In the genomic region with DNA sequence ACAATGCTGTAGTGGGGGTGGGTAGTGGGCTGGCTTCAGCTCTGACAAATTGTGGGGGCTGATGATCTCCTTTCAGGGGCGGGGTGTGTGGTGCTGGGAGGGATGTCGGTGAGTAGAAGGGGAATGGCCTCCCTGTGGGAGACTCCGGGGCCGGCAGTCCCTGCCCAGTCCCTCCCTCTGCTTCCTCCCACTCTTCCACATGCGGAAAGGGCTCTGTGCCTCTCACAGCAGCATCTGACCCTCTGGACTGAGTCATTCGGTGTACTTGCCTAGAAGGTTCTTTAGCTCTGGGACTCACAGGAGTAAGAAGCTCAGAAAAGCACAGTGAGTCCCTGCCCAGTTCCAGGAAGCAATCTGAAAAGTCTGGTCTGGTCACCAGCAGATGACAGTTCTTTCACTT, we compare ENCODE assay signal across 10 cellular contexts. TPM values are rescaled to one million over a fixed set of nuclear protein-coding genes. Genes with fewer than 3 reads are reported as not detected.
DNase-seq lines count a peak whose midpoint lies in the region; ATAC-seq and TF ChIP-seq lines count a peak whose summit lies in the region.
"Had no signal": no experiment of that assay in that cellular context is flagged by ENCODE, and none has a peak within 500 bp of the region (broad histone marks: within the 10 kb centered on the region; RNA-seq: fewer than 3 reads in every experiment).

No MANE protein-coding gene starts in this region.

- no peak for DNase-seq in T-helper 2 cell treated with Interferon-gamma antibody and Interleukin-4, amounts not matched to agents 5 μg/mL and 100 μg/mL, for 36 hours (ENCODE audit: low spot score)
- no peak for DNase-seq in T-helper 2 cell
- DNase-seq in coronary artery (ENCODE audit: low spot score) = peak; percentile 85
- peak; percentile 67 to 90 for DNase-seq in lung microvascular endothelial cell (ENCODE audit: low read depth in 2 of 2)
- peak; percentile 25 to 76 for DNase-seq in upper lobe of left lung
- DNase-seq in NCI-H146 (lab: John Stamatoyannopoulos, UW) = no peak
- DNase-seq: central memory CD4-positive, alpha-beta T cell had no signal

- H3K36me3 ChIP-seq in upper lobe of left lung = no peaks in the 10 kb centered on the region

- peaks cover 0 to 4% (median under 1%) of the 10 kb centered on the region in 4 donors for H3K9me3 ChIP-seq in upper lobe of left lung

- H3K4me1 Mint-ChIP-seq in T-helper 2 cell treated with Interferon-gamma antibody and Interleukin-4, amounts not matched to agents 5 μg/mL and 100 μg/mL, for 36 hours (ENCODE audit: low read depth) = peaks cover 55% of the 10 kb centered on the region

- H3K36me3 Mint-ChIP-seq in T-helper 2 cell treated with Interferon-gamma antibody and Interleukin-4, amounts not matched to agents 5 μg/mL and 100 μg/mL, for 36 hours (ENCODE audit: low read depth) = peaks cover 22% of the 10 kb centered on the region

- no peaks in the 10 kb centered on the region for H3K27me3 Mint-ChIP-seq in T-helper 2 cell treated with Interferon-gamma antibody and Interleukin-4, amounts not matched to agents 5 μg/mL and 100 μg/mL, for 36 hours (ENCODE audit: low read depth)

- peaks cover 17% of the 10 kb centered on the region for H3K9me3 Mint-ChIP-seq in T-helper 2 cell treated with Interferon-gamma antibody and Interleukin-4, amounts not matched to agents 5 μg/mL and 100 μg/mL, for 36 hours

- no peaks in the 10 kb centered on the region for H3K27me3 ChIP-seq in upper lobe of left lung

- ATAC-seq in upper lobe of left lung (ENCODE audit: low FRiP score in 2 of 2) = peak; percentile 69 to 91
- no peak for ATAC-seq in HG02763 (IDR thresholded peaks at IDR 0.05; ENCODE audit: unreplicated experiment)
- ATAC-seq in GM18868 (IDR thresholded peaks at IDR 0.05; ENCODE audit: unreplicated experiment) = no peak

- no peak for TF ChIP-seq CTCF in coronary artery (IDR thresholded peaks at IDR 0.05)
- no peak for TF ChIP-seq CTCF in upper lobe of left lung (IDR thresholded peaks at IDR 0.05)

- H3K4me3 ChIP-seq in coronary artery = peak overlapping the region; percentile 34
- no peak overlapping the region for H3K4me3 ChIP-seq in upper lobe of left lung

- H3K27ac ChIP-seq in coronary artery (peak overlapping the region; percentile 38 to 62), upper lobe of left lung (peak overlapping the region; percentile 28 to 67 (median 55))

- H3K27ac Mint-ChIP-seq in T-helper 2 cell treated with Interferon-gamma antibody and Interleukin-4, amounts not matched to agents 5 μg/mL and 100 μg/mL, for 36 hours = peak overlapping the region; percentile 79

- peak in 1 of 4 donors; percentile 67 for TF ChIP-seq POLR2A in upper lobe of left lung (IDR thresholded peaks at IDR 0.05)

- 18 to 27% methylated on average over 5 to 6 of the region's 6 CpGs for WGBS in upper lobe of left lung, 2 donors

- H3K4me3 Mint-ChIP-seq in T-helper 2 cell treated with Interferon-gamma antibody and Interleukin-4, amounts not matched to agents 5 μg/mL and 100 μg/mL, for 36 hours = peak overlapping the region; percentile 53

- TF ChIP-seq EP300 in upper lobe of left lung (IDR thresholded peaks at IDR 0.05) = no peak

- H3K4me1 ChIP-seq in upper lobe of left lung = peaks cover 0 to 5% (median 0%) of the 10 kb centered on the region in 4 donors

RNA-seq across cellular contexts. Expression of a gene that starts 14.2 kb away (rescaled TPM):
- total RNA-seq in lung microvascular endothelial cell (under 0.01 TPM in 2 replicates), upper lobe of left lung (1 to 10 TPM in 5 of 6 donors, under 1 TPM in 1; 1.00 to 4.8 (median 1.9) TPM)
- total RNA-seq: A673 had no signal

Comparison
In these comparisons a context has a peak if more than half of its experiments do, and no peak if none do; other contexts are left out.
1. DNase-seq: peak in coronary artery (single experiment), lung microvascular endothelial cell (2 of 2) and upper lobe of left lung (2 of 2); none in T-helper 2 cell treated with Interferon-gamma antibody and Interleukin-4, amounts not matched to agents 5 μg/mL and 100 μg/mL, for 36 hours (single experiment), T-helper 2 cell (0 of 5) and NCI-H146 (single experiment).
2. ATAC-seq: peak in upper lobe of left lung (2 of 2); none in HG02763 (single experiment) and GM18868 (single experiment).